ENCODE assay signal across 20 cellular contexts in the genomic region with DNA sequence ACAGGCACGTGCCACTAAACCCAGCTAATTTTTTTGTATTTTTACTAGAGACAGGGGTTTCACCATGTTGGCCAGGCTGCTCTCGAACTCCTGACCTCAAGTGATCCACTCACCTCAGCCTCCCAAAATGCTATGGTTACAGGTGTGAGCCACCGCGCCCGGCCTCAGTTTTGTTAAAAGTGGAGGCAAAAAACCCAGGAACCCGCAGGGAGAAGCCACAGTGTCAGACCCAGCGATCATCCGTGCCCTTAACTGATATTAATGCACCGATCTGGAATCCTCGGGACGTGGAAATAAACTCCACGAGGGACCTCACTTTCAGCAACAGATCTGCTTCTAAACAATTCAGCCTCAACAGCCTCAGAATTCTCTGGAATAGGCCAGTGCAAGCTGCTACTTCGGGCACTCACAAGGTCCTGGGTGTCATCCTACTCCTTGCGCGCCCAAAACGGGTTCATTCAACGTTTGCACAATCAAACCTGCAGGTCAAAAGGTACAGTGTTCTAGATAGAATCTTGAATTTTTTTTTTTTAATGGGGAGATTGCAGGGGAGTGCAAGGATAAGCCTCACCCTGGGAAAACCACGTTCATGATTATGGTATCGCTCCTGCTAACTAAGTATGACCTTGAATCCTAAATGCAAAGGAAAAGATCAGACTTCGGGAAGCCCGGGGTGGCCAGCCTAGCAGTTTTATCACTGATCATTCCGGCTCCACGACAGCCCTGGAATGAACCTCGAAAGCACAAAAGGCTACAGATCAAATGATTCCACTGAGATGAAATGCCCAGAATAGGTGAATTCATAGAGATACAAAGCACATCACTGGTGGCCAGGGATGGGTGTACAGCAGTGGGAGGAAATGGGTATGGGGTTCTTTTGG. TPM values are rescaled to one million over a fixed set of nuclear protein-coding genes. Genes with fewer than 3 reads are reported as not detected.
DNase-seq lines count a peak whose midpoint lies in the region; ATAC-seq and TF ChIP-seq lines count a peak whose summit lies in the region.
"Had no signal": no experiment of that assay in that cellular context is flagged by ENCODE, and none has a peak within 500 bp of the region (broad histone marks: within the 10 kb centered on the region; RNA-seq: fewer than 3 reads in every experiment).

No MANE protein-coding gene starts in this region.

- no peaks in the 10 kb centered on the region for H3K27me3 Mint-ChIP-seq in T-helper 1 cell treated with Interleukin-12 subunit alpha and Interleukin-12 subunit beta and Interleukin-4 antibody, amounts not matched to agents 30 μg/mL and 1 μg/mL, for 36 hours (ENCODE audit: low read depth)
- no peaks in the 10 kb centered on the region for H3K27me3 Mint-ChIP-seq in effector memory CD8-positive, alpha-beta T cell
- H3K27me3 Mint-ChIP-seq: activated naive CD8-positive, alpha-beta T cell treated with anti-CD3 and anti-CD28 coated beads, Interleukin-2, amount 10 ng/mL, durations not matched to agents 7 days and 5 days had no signal

- TF ChIP-seq CTCF in Panc1 (IDR thresholded peaks at IDR 0.05) (no peak), WERI-Rb-1 (IDR thresholded peaks at IDR 0.05; ENCODE audit: low read depth, low read length) (no peak), upper lobe of left lung (IDR thresholded peaks at IDR 0.05) (no peak)

- H3K4me3 Mint-ChIP-seq in T-helper 1 cell treated with Interleukin-12 subunit alpha and Interleukin-12 subunit beta and Interleukin-4 antibody, amounts not matched to agents 30 μg/mL and 1 μg/mL, for 36 hours = no peak overlapping the region
- H3K4me3 Mint-ChIP-seq in effector memory CD8-positive, alpha-beta T cell = peak overlapping the region; percentile 81
- H3K4me3 Mint-ChIP-seq: activated naive CD8-positive, alpha-beta T cell treated with anti-CD3 and anti-CD28 coated beads, Interleukin-2, amount 10 ng/mL, durations not matched to agents 7 days and 5 days; CD14-positive monocyte; T-helper 2 cell treated with Interferon-gamma antibody and Interleukin-4, amounts not matched to agents 5 μg/mL and 100 μg/mL, for 36 hours had no signal

- no peak overlapping the region for H3K4me2 ChIP-seq in trophoblast cell (ENCODE audit: low read length)

- CTCF ChIA-PET in Panc1 (lab: Charles Lee) = no interaction called here

- H3K27ac Mint-ChIP-seq in T-helper 1 cell treated with Interleukin-12 subunit alpha and Interleukin-12 subunit beta and Interleukin-4 antibody, amounts not matched to agents 30 μg/mL and 1 μg/mL, for 36 hours = peak overlapping the region; percentile 8
- H3K27ac Mint-ChIP-seq in effector memory CD8-positive, alpha-beta T cell = peak overlapping the region; percentile 91 to 97

- H3K36me3 ChIP-seq in Panc1 (ENCODE audit: control insufficient read depth, insufficient read depth, low read length) (no peaks in the 10 kb centered on the region), trophoblast cell (ENCODE audit: control insufficient read depth in 1 of 2, insufficient read depth in 2 of 2, low read length in 2 of 2) (peaks cover 0 to 4% of the 10 kb centered on the region in 2 experiments), WERI-Rb-1 (no peaks in the 10 kb centered on the region), upper lobe of left lung (peaks cover 0 to 9% (median 0%) of the 10 kb centered on the region in 4 donors)
- H3K36me3 ChIP-seq: gastroesophageal sphincter had no signal

- peaks cover 3% of the 10 kb centered on the region for H3K79me2 ChIP-seq in trophoblast cell (ENCODE audit: control insufficient read depth, insufficient read depth, low read length, poor library complexity)

- H3K27me3 ChIP-seq in Panc1 (ENCODE audit: control insufficient read depth, insufficient read depth, low read length) (no peaks in the 10 kb centered on the region), trophoblast cell (ENCODE audit: insufficient read depth, low read length) (no peaks in the 10 kb centered on the region), WERI-Rb-1 (ENCODE audit: insufficient read depth, low read depth, severe bottlenecking) (no peaks in the 10 kb centered on the region), upper lobe of left lung (no peaks in the 10 kb centered on the region)
- H3K27me3 ChIP-seq: gastroesophageal sphincter had no signal

- H3K9me3 Mint-ChIP-seq in T-helper 1 cell treated with Interleukin-12 subunit alpha and Interleukin-12 subunit beta and Interleukin-4 antibody, amounts not matched to agents 30 μg/mL and 1 μg/mL, for 36 hours = no peaks in the 10 kb centered on the region
- H3K9me3 Mint-ChIP-seq in effector memory CD8-positive, alpha-beta T cell = no peaks in the 10 kb centered on the region
- H3K9me3 Mint-ChIP-seq: activated naive CD8-positive, alpha-beta T cell treated with anti-CD3 and anti-CD28 coated beads, Interleukin-2, amount 10 ng/mL, durations not matched to agents 7 days and 5 days; CD14-positive monocyte; T-helper 2 cell treated with Interferon-gamma antibody and Interleukin-4, amounts not matched to agents 5 μg/mL and 100 μg/mL, for 36 hours had no signal

- no peak overlapping the region for H4K8ac ChIP-seq in trophoblast cell (ENCODE audit: low read depth, low read length)

- peaks cover 16% of the 10 kb centered on the region for H3K79me1 ChIP-seq in trophoblast cell (ENCODE audit: low read length)

- peaks cover 44% of the 10 kb centered on the region for H3K4me1 Mint-ChIP-seq in T-helper 1 cell treated with Interleukin-12 subunit alpha and Interleukin-12 subunit beta and Interleukin-4 antibody, amounts not matched to agents 30 μg/mL and 1 μg/mL, for 36 hours (ENCODE audit: low read depth)
- H3K4me1 Mint-ChIP-seq in effector memory CD8-positive, alpha-beta T cell (ENCODE audit: low read depth in 2 of 2) = peaks cover 58 to 60% of the 10 kb centered on the region in 2 donors

- in situ Hi-C loops in Panc1 (cut with HindIII; ENCODE audit: low pct_unique_long_range_greater_than_20kb, low sequenced_read_pairs) = no loop called here

- H3K4me1 ChIP-seq in Panc1 (ENCODE audit: control insufficient read depth, insufficient read depth, low read length) (peaks cover 3% of the 10 kb centered on the region), trophoblast cell (ENCODE audit: control insufficient read depth in 1 of 2, insufficient read depth in 2 of 2, low read length in 2 of 2) (peaks cover 17 to 19% of the 10 kb centered on the region in 2 experiments), upper lobe of left lung (peaks cover 3 to 35% (median 12%) of the 10 kb centered on the region in 4 donors)

- POLR2A ChIA-PET in Panc1 (lab: Charles Lee) = no interaction called here

- no peak overlapping the region for H3K23ac ChIP-seq in trophoblast cell (ENCODE audit: low read length)

- DNase-seq in T-helper 1 cell (no peak), Panc1 (ENCODE audit: low read depth, low spot score) (no peak), trophoblast cell (no peak), HUDEP-2 (lab: John Stamatoyannopoulos, UW; ENCODE audit: unreplicated experiment in 76 of 76) (no peak), WERI-Rb-1 (no peak), upper lobe of left lung (no peak)
- DNase-seq in effector memory CD8-positive, alpha-beta T cell = no peak
- DNase-seq: activated naive CD8-positive, alpha-beta T cell treated with anti-CD3 and anti-CD28 coated beads, Interleukin-2, amount 10 ng/mL, durations not matched to agents 7 days and 5 days; central memory CD4-positive, alpha-beta T cell; GOT3; NCI-H1048; NCI-H774; small intestine; stimulated activated naive CD4-positive, alpha-beta T cell treated with Interleukin-2 at 50 U/mL for 16 hours had no signal

- H2BK5ac ChIP-seq in trophoblast cell (ENCODE audit: low read depth, low read length, poor library complexity) = no peak overlapping the region

- no peak overlapping the region for H4K91ac ChIP-seq in trophoblast cell (ENCODE audit: low read depth, low read length)

- H3K14ac ChIP-seq in trophoblast cell (ENCODE audit: low read length) = no peak overlapping the region

- H2BK12ac ChIP-seq in trophoblast cell (ENCODE audit: low read length) = no peak overlapping the region

- TF ChIP-seq EP300 in upper lobe of left lung (IDR thresholded peaks at IDR 0.05) = no peak

- H2AFZ ChIP-seq in trophoblast cell (ENCODE audit: insufficient read depth, low read length, poor library complexity) = no peak overlapping the region

- ATAC-seq in Panc1 (no peak), upper lobe of left lung (ENCODE audit: low FRiP score in 2 of 2) (no peak)
- no peak for ATAC-seq in effector memory CD8-positive, alpha-beta T cell (replicated peaks)
- ATAC-seq: K562 had no signal

- BruUV-seq in Panc1 (replicated peaks; lab: Mats Ljungman, UMichigan) = TSS peak; percentile 38

- H3K18ac ChIP-seq in trophoblast cell (ENCODE audit: low read length) = no peak overlapping the region

- H3K36me3 Mint-ChIP-seq in T-helper 1 cell treated with Interleukin-12 subunit alpha and Interleukin-12 subunit beta and Interleukin-4 antibody, amounts not matched to agents 30 μg/mL and 1 μg/mL, for 36 hours (ENCODE audit: low read depth) = peaks cover 22% of the 10 kb centered on the region
- H3K36me3 Mint-ChIP-seq in effector memory CD8-positive, alpha-beta T cell (ENCODE audit: insufficient read depth) = peaks cover 94% of the 10 kb centered on the region

- no peaks in the 10 kb centered on the region for H3K9me3 ChIP-seq in Panc1 (ENCODE audit: control insufficient read depth, insufficient read depth, low read depth, low read length)
- no peaks in the 10 kb centered on the region for H3K9me3 ChIP-seq in trophoblast cell (ENCODE audit: insufficient read depth, low read depth, low read length)
- H3K9me3 ChIP-seq in WERI-Rb-1 (ENCODE audit: severe bottlenecking) = no peaks in the 10 kb centered on the region
- H3K9me3 ChIP-seq in upper lobe of left lung = no peaks in the 10 kb centered on the region
- H3K9me3 ChIP-seq: gastroesophageal sphincter had no signal

- H3K4me3 ChIP-seq in Panc1 (ENCODE audit: low read depth in 2 of 2, low read length in 2 of 2) (no peak overlapping the region), trophoblast cell (ENCODE audit: low read depth, low read length) (no peak overlapping the region), WERI-Rb-1 (ENCODE audit: low read depth, low read length) (no peak overlapping the region), upper lobe of left lung (no peak overlapping the region)
- H3K4me3 ChIP-seq: gastroesophageal sphincter, K562 had no signal

- WGBS in trophoblast cell (ENCODE audit: extremely low coverage, insufficient coverage, insufficient read length) = no CpG with 5 or more reads among the region's 24 CpGs
- 87 to 90% methylated on average over 24 of the region's 24 CpGs for WGBS in upper lobe of left lung, 2 donors

- no peak overlapping the region for H3K9ac ChIP-seq in trophoblast cell (ENCODE audit: low read length)

- H2AK5ac ChIP-seq in trophoblast cell (ENCODE audit: low read length) = no peak overlapping the region

- peak overlapping the region; percentile 33 for H3K4ac ChIP-seq in trophoblast cell (ENCODE audit: low read depth, low read length)

- no peak overlapping the region for H4K12ac ChIP-seq in trophoblast cell (ENCODE audit: low read depth, low read length)

- TF ChIP-seq POLR2A in upper lobe of left lung (IDR thresholded peaks at IDR 0.05) = no peak

- intact Hi-C loops in Panc1 (cut with micrococcal nuclease; ENCODE audit: unreplicated experiment) = no loop called here

- no peak overlapping the region for H3K27ac ChIP-seq in Panc1 (ENCODE audit: low read length)
- H3K27ac ChIP-seq in trophoblast cell (ENCODE audit: low read depth, low read length) = no peak overlapping the region
- no peak overlapping the region for H3K27ac ChIP-seq in WERI-Rb-1
- H3K27ac ChIP-seq in upper lobe of left lung = peak overlapping the region in 1 of 4 donors; percentile 35
- H3K27ac ChIP-seq: 22Rv1 had no signal

- no peak overlapping the region for H2BK120ac ChIP-seq in trophoblast cell (ENCODE audit: insufficient read depth, low read length, poor library complexity)

RNA-seq across cellular contexts. Expression of a gene that starts 22.4 kb away (rescaled TPM):
- total RNA-seq in Panc1 (2021; ENCODE audit: unreplicated experiment) (85.2 TPM), upper lobe of left lung (100 to 1,000 TPM in 4 of 6 donors, 10 to 100 TPM in 2; 65.8 to 281 (median 113) TPM)
- 77.9 TPM for polyA plus RNA-seq in Panc1 (2012; ENCODE audit: insufficient read length)
- polyA plus RNA-seq in trophoblast cell (2013) = 110 and 113 TPM in 2 replicates
